ENCODE assay signal across 14 cellular contexts in the genomic region with DNA sequence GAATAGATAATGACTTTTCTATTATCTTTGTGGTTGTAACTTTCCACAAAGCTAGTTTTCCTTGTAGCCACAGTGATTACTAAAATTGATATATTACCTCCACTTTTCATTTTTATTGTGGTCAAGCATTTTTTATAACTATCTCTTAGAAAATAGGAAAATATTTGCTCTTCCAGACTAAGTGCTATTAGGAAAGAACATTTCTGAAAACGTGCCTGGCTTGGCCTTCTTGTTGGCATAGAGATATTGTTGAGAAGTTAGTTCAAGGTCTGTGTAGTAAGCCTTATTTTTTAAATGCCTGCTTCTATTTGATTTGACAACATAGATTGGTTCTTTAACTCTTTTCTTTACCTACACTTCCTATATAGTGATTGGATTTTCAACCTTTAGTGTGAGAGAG.
DNase-seq lines count a peak whose midpoint lies in the region; ATAC-seq, FAIRE-seq and TF ChIP-seq lines count a peak whose summit lies in the region.
"Had no signal": no experiment of that assay in that cellular context is flagged by ENCODE, and none has a peak within 500 bp of the region (broad histone marks: within the 10 kb centered on the region; RNA-seq: fewer than 3 reads in every experiment).

No MANE protein-coding gene starts in this region.

- no peak overlapping the region for H3K4me2 ChIP-seq in SK-N-SH

- 14 to 19% methylated on average over 1 of the region's 1 CpG for WGBS in pancreas, 2 donors
- 22% methylated on average over 1 of the region's 1 CpG for WGBS in SK-N-SH (ENCODE audit: low lambda C conversion rate)

- TF ChIP-seq RAD21 in SK-N-SH (IDR thresholded peaks at IDR 0.05; ENCODE audit: low read length) = no peak

- no peak for DNase-seq in T-helper 2 cell treated with Interferon-gamma antibody and Interleukin-4, amounts not matched to agents 5 μg/mL and 100 μg/mL, for 36 hours (ENCODE audit: low spot score)
- DNase-seq in T-helper 2 cell = no peak
- DNase-seq in pancreas = no peak
- no peak for DNase-seq in DMS79 treated with DMSO at 0.1 percent for 48 hours (lab: John Stamatoyannopoulos, UW)
- DNase-seq in NOMO-1 treated with DMSO at 0.1 percent for 48 hours (lab: John Stamatoyannopoulos, UW; ENCODE audit: unreplicated experiment) = no peak
- DNase-seq in SK-N-SH = no peak
- DNase-seq: C1 segment of cervical spinal cord, DMS153, HCEC 1CT, NCI-H2029 treated with DMSO at 0.1 percent for 48 hours, NCI-H510A treated with DMSO at 0.1 percent for 48 hours had no signal

- no peaks in the 10 kb centered on the region for H4K20me1 ChIP-seq in SK-N-SH (ENCODE audit: insufficient read depth)

- no peaks in the 10 kb centered on the region for H3K9me2 ChIP-seq in SK-N-SH

- no peak overlapping the region for H3K27ac ChIP-seq in pancreas
- H3K27ac ChIP-seq in SK-N-SH (ENCODE audit: low read depth in 2 of 2, low read length in 1 of 2) = no peak overlapping the region

- peaks cover 3% of the 10 kb centered on the region for H3K9me3 Mint-ChIP-seq in T-helper 2 cell treated with Interferon-gamma antibody and Interleukin-4, amounts not matched to agents 5 μg/mL and 100 μg/mL, for 36 hours
- no peaks in the 10 kb centered on the region for H3K9me3 Mint-ChIP-seq in IgD-negative memory B cell

- CTCF ChIA-PET in SK-N-SH (lab: Yijun Ruan, JAX) = interaction anchor here (0.6 kb wide), 1 partner anchor 82 kb away, joined by 3 read pairs; no protein-coding TSS in a partner anchor

- no peak overlapping the region for H3K9ac ChIP-seq in SK-N-SH

- intact Hi-C loops in pancreas (cut with DNase I) = no loop called here

- TF ChIP-seq EP300 in SK-N-SH (IDR thresholded peaks at IDR 0.05; ENCODE audit: borderline replicate concordance in 1 of 2, low read depth in 1 of 2, low read length in 1 of 2) = no peak

- ATAC-seq in pancreas = peak in 3 of 4 donors; percentile 57 to 66 (median 59)

- TF ChIP-seq CTCF in pancreas (IDR thresholded peaks at IDR 0.05) (no peak), SK-N-SH (IDR thresholded peaks at IDR 0.05) (no peak)

- peak overlapping the region; percentile 75 for H3K27ac Mint-ChIP-seq in T-helper 2 cell treated with Interferon-gamma antibody and Interleukin-4, amounts not matched to agents 5 μg/mL and 100 μg/mL, for 36 hours
- H3K27ac Mint-ChIP-seq in IgD-negative memory B cell = peak overlapping the region in 2 of 3 donors; percentile 64 to 91

- no peaks in the 10 kb centered on the region for H3F3A ChIP-seq in SK-N-SH (replicated peaks; ENCODE audit: insufficient read depth)

- no peak overlapping the region for H2AFZ ChIP-seq in SK-N-SH (ENCODE audit: low read depth)

- peaks cover 37% of the 10 kb centered on the region for H3K36me3 Mint-ChIP-seq in T-helper 2 cell treated with Interferon-gamma antibody and Interleukin-4, amounts not matched to agents 5 μg/mL and 100 μg/mL, for 36 hours (ENCODE audit: low read depth)
- peaks cover 2% of the 10 kb centered on the region for H3K36me3 Mint-ChIP-seq in IgD-negative memory B cell

- no peak overlapping the region for H3K4me3 ChIP-seq in pancreas
- H3K4me3 ChIP-seq in SK-N-SH (ENCODE audit: low read depth in 2 of 2, low read length in 1 of 2) = no peak overlapping the region

- H3K36me3 ChIP-seq in pancreas (no peaks in the 10 kb centered on the region), SK-N-SH (replicated peaks in 1 of 2; ENCODE audit: control insufficient read depth in 1 of 2, insufficient read depth in 2 of 2, low read length in 1 of 2) (no peaks in the 10 kb centered on the region)

- no peaks in the 10 kb centered on the region for H3K79me2 ChIP-seq in SK-N-SH (ENCODE audit: insufficient read depth)

- no peaks in the 10 kb centered on the region for H3K27me3 Mint-ChIP-seq in T-helper 2 cell treated with Interferon-gamma antibody and Interleukin-4, amounts not matched to agents 5 μg/mL and 100 μg/mL, for 36 hours (ENCODE audit: low read depth)
- H3K27me3 Mint-ChIP-seq in IgD-negative memory B cell = no peaks in the 10 kb centered on the region

- H3K4me1 Mint-ChIP-seq in T-helper 2 cell treated with Interferon-gamma antibody and Interleukin-4, amounts not matched to agents 5 μg/mL and 100 μg/mL, for 36 hours (ENCODE audit: low read depth) = peaks cover 64% of the 10 kb centered on the region
- H3K4me1 Mint-ChIP-seq in IgD-negative memory B cell = peaks cover 15 to 28% (median 18%) of the 10 kb centered on the region in 3 donors

- H3K27me3 ChIP-seq in pancreas (no peaks in the 10 kb centered on the region), SK-N-SH (ENCODE audit: insufficient read depth) (no peaks in the 10 kb centered on the region)

- H3K4me3 Mint-ChIP-seq in T-helper 2 cell treated with Interferon-gamma antibody and Interleukin-4, amounts not matched to agents 5 μg/mL and 100 μg/mL, for 36 hours = peak overlapping the region; percentile 22
- no peak overlapping the region for H3K4me3 Mint-ChIP-seq in IgD-negative memory B cell

- H3K9me3 ChIP-seq in pancreas (no peaks in the 10 kb centered on the region), SK-N-SH (no peaks in the 10 kb centered on the region)

- peaks cover 0 to 10% (median 8%) of the 10 kb centered on the region in 3 donors for H3K4me1 ChIP-seq in pancreas
- peaks cover 0 to 12% of the 10 kb centered on the region in 2 experiments; a peak in 1 of 4 replicates for H3K4me1 ChIP-seq in SK-N-SH (ENCODE audit: control insufficient read depth in 1 of 2, insufficient read depth in 2 of 2, low read depth in 1 of 2, low read length in 1 of 2)

- POLR2A ChIA-PET in SK-N-SH (lab: Yijun Ruan, JAX) = no interaction called here

- peak; percentile 65 for FAIRE-seq in islet of Langerhans (lab: Jason Lieb, UNC)
- FAIRE-seq in pancreas (lab: Jason Lieb, UNC) = no peak
- FAIRE-seq: GM18507 had no signal

TF ChIP-seq in SK-N-SH, 30 proteins besides CTCF, POLR2A, EP300 and RAD21:
- TF ChIP-seq MXI1 (IDR thresholded peaks at IDR 0.05; ENCODE audit: low read depth, low read length) (no peak), JUND (IDR thresholded peaks at IDR 0.05) (no peak), CHD2 (IDR thresholded peaks at IDR 0.05; ENCODE audit: low read length, partially characterized antibody) (no peak), NRF1 (IDR thresholded peaks at IDR 0.05; ENCODE audit: low read depth, low read length) (no peak), RFX5 (IDR thresholded peaks at IDR 0.05; ENCODE audit: low read length) (no peak), ZBTB33 (IDR thresholded peaks at IDR 0.05; ENCODE audit: borderline replicate concordance, low read depth) (no peak), TAF1 (IDR thresholded peaks at IDR 0.05; ENCODE audit: borderline replicate concordance, low read depth, low read length) (no peak), SMC3 (IDR thresholded peaks at IDR 0.05; ENCODE audit: low read depth, low read length) (no peak), GATA2 (CRISPR knock-in tag; IDR thresholded peaks at IDR 0.05) (no peak), GABPA (IDR thresholded peaks at IDR 0.05; ENCODE audit: low read depth) (no peak), ELF1 (IDR thresholded peaks at IDR 0.05) (no peak), RXRA (IDR thresholded peaks at IDR 0.05; ENCODE audit: borderline replicate concordance, low read depth) (no peak), MEF2A (IDR thresholded peaks at IDR 0.05; ENCODE audit: borderline replicate concordance, low read depth) (no peak), FOXM1 (IDR thresholded peaks at IDR 0.05; ENCODE audit: low read depth) (no peak), USF1 (IDR thresholded peaks at IDR 0.05; ENCODE audit: borderline replicate concordance, low read depth) (no peak), TEAD4 (IDR thresholded peaks at IDR 0.05; ENCODE audit: borderline replicate concordance, insufficient read depth) (no peak), SIN3A (IDR thresholded peaks at IDR 0.05; ENCODE audit: borderline replicate concordance, low read depth, low read length) (no peak), TCF12 (IDR thresholded peaks at IDR 0.05) (no peak), FOXJ3 (CRISPR knock-in tag; IDR thresholded peaks at IDR 0.05) (no peak)
